In genomic region chr1:14338509-14338908, GRCh38 we compare ENCODE assay signal across 26 cellular contexts.
"Had no signal": no experiment of that assay in that cellular context is flagged by ENCODE, and none has a peak within 500 bp of the region (broad histone marks: within the 10 kb centered on the region; RNA-seq: fewer than 3 reads in every experiment).

No MANE protein-coding gene starts in this region.

- H3K27me3 ChIP-seq: hepatocyte, ovary, stomach, testis, thyroid gland, transverse colon, upper lobe of left lung, vagina had no signal

- H3K9me3 ChIP-seq: lower lobe of right lung, mucosa of descending colon, ovary, prostate gland, stomach, testis, thyroid gland, transverse colon, upper lobe of left lung, vagina had no signal

- H3K4me3 Mint-ChIP-seq: mesothelial cell of epicardium; naive thymus-derived CD4-positive, alpha-beta T cell; natural killer cell treated with Interleukin-12 subunit alpha and Interleukin-12 subunit beta and Interleukin-15 and Interleukin-18, amount 100 ng/mL, for 72 hours; stimulated activated naive B cell treated with anti-CD40 and anti-IgM and Interleukin-4, amounts not matched to agents 10 μg/mL and 1 μg/mL and 100 μg/mL, for 72 hours had no signal

- H3K79me2 ChIP-seq: hepatocyte had no signal

- H3K4me1 Mint-ChIP-seq: mesothelial cell of epicardium had no signal

- H3K9me3 Mint-ChIP-seq: natural killer cell treated with Interleukin-12 subunit alpha and Interleukin-12 subunit beta and Interleukin-15 and Interleukin-18, amount 100 ng/mL, for 72 hours had no signal

- ATAC-seq: lower lobe of right lung; mucosa of descending colon; naive thymus-derived CD4-positive, alpha-beta T cell; natural killer cell treated with Interleukin-12 subunit alpha and Interleukin-12 subunit beta and Interleukin-15 and Interleukin-18, amount 100 ng/mL, for 72 hours; sciatic nerve; stimulated activated naive B cell treated with anti-CD40 and anti-IgM and Interleukin-4, amounts not matched to agents 10 μg/mL and 1 μg/mL and 100 μg/mL, for 72 hours; stimulated activated naive CD8-positive, alpha-beta T cell treated with anti-CD3 and anti-CD28 coated beads, Interleukin-15, Interleukin-2, amounts not matched to agents 100 U/mL and 50 U/mL, for 24 hours had no signal

- H3K27ac Mint-ChIP-seq: mesothelial cell of epicardium; natural killer cell treated with Interleukin-12 subunit alpha and Interleukin-12 subunit beta and Interleukin-15 and Interleukin-18, amount 100 ng/mL, for 72 hours; stimulated activated naive B cell treated with anti-CD40 and anti-IgM and Interleukin-4, amounts not matched to agents 10 μg/mL and 1 μg/mL and 100 μg/mL, for 72 hours had no signal

- DNase-seq: heart right ventricle; islet precursor cell; lower lobe of right lung; mammary epithelial cell; mesendoderm; mucosa of descending colon; naive thymus-derived CD4-positive, alpha-beta T cell; ovary; stimulated activated CD4-positive, alpha-beta T cell treated with anti-CD3 and anti-CD28 coated beads, Interleukin-12 subunit alpha, Interleukin-12 subunit beta, amount 100 ng/mL, for 4 hours; stimulated activated CD4-positive, alpha-beta T cell treated with anti-CD3 and anti-CD28 coated beads, Interleukin-15, amount 100 ng/mL, for 24 hours; stimulated activated CD4-positive, alpha-beta T cell treated with anti-CD3 and anti-CD28 coated beads, Interleukin-2, amount 100 ng/mL, for 24 hours; stimulated activated CD4-positive, alpha-beta T cell treated with anti-CD3 and anti-CD28 coated beads, Interleukin-4, amount 100 ng/mL, for 1 hour; stimulated activated naive B cell treated with anti-CD40 and anti-IgM and Interleukin-4, amounts not matched to agents 10 μg/mL and 1 μg/mL and 100 μg/mL, for 72 hours; stimulated activated naive CD8-positive, alpha-beta T cell treated with anti-CD3 and anti-CD28 coated beads, Interleukin-15, Interleukin-2, amounts not matched to agents 100 U/mL and 50 U/mL, for 24 hours; stomach; testis; thyroid gland; transverse colon; upper lobe of left lung had no signal

- H2AFZ ChIP-seq: hepatocyte had no signal

- H3K4me1 ChIP-seq: heart right ventricle, lower lobe of right lung, prostate gland, stomach, testis, upper lobe of left lung had no signal

- H3K4me3 ChIP-seq: heart right ventricle, hepatocyte, lower lobe of right lung, mucosa of descending colon, ovary, prostate gland, skin epidermis, stomach, testis, thyroid gland, transverse colon, upper lobe of left lung, vagina had no signal

- H3K27ac ChIP-seq: hepatocyte, lower lobe of right lung, ovary, prostate gland, skin epidermis, stomach, testis, thyroid gland, transverse colon, upper lobe of left lung, vagina had no signal

- H3K36me3 Mint-ChIP-seq: mesothelial cell of epicardium; natural killer cell treated with Interleukin-12 subunit alpha and Interleukin-12 subunit beta and Interleukin-15 and Interleukin-18, amount 100 ng/mL, for 72 hours; stimulated activated naive B cell treated with anti-CD40 and anti-IgM and Interleukin-4, amounts not matched to agents 10 μg/mL and 1 μg/mL and 100 μg/mL, for 72 hours had no signal

- H3K36me3 ChIP-seq: heart right ventricle, lower lobe of right lung, ovary, prostate gland, stomach, thyroid gland, transverse colon, upper lobe of left lung, vagina had no signal

- H3K4me2 ChIP-seq: hepatocyte had no signal
